7 cellular contexts compared by ENCODE assay signal in genomic region chr6:149264629-149265028, GRCh38. TPM values are rescaled to one million over a fixed set of nuclear protein-coding genes. Genes with fewer than 3 reads are reported as not detected.
DNase-seq lines count a peak whose midpoint lies in the region; ATAC-seq and TF ChIP-seq lines count a peak whose summit lies in the region.

No MANE protein-coding gene starts in this region.

- H3K4me1 ChIP-seq in Peyer's patch = peaks cover 0 to 5% (median 0%) of the 10 kb centered on the region in 4 donors

- peaks cover 2% of the 10 kb centered on the region for H3K36me3 Mint-ChIP-seq in activated T-helper 1 cell treated with anti-CD3 and anti-CD28 coated beads, Interleukin-12 subunit alpha, Interleukin-12 subunit beta, Interleukin-2, Interleukin-4 antibody, amounts not matched to agents 30 ng/mL and 10 ng/mL and 1 ng/mL, durations not matched to agents 14 hours and 24 hours and 36 hours (ENCODE audit: low read depth)
- no peaks in the 10 kb centered on the region for H3K36me3 Mint-ChIP-seq in naive thymus-derived CD8-positive, alpha-beta T cell

- H3K9me3 ChIP-seq in Peyer's patch = no peaks in the 10 kb centered on the region

- no peaks in the 10 kb centered on the region for H3K27me3 ChIP-seq in Peyer's patch

- no peaks in the 10 kb centered on the region for H3K27me3 Mint-ChIP-seq in activated T-helper 1 cell treated with anti-CD3 and anti-CD28 coated beads, Interleukin-12 subunit alpha, Interleukin-12 subunit beta, Interleukin-2, Interleukin-4 antibody, amounts not matched to agents 30 ng/mL and 10 ng/mL and 1 ng/mL, durations not matched to agents 14 hours and 24 hours and 36 hours (ENCODE audit: insufficient read depth)
- H3K27me3 Mint-ChIP-seq in naive thymus-derived CD8-positive, alpha-beta T cell = no peaks in the 10 kb centered on the region

- no peak for TF ChIP-seq POLR2A in Peyer's patch (IDR thresholded peaks at IDR 0.05)

- DNase-seq in HEK293T (ENCODE audit: extremely low spot score) (no peak), Peyer's patch (peak in 2 of 3 donors; percentile 42 to 58), NCI-H187 (lab: John Stamatoyannopoulos, UW) (no peak), dermis blood vessel endothelial cell (no peak), NCI-H82 (lab: John Stamatoyannopoulos, UW) (no peak)
- peak; percentile 36 for DNase-seq in activated T-helper 1 cell treated with anti-CD3 and anti-CD28 coated beads, Interleukin-12 subunit alpha, Interleukin-12 subunit beta, Interleukin-2, Interleukin-4 antibody, amounts not matched to agents 30 ng/mL and 10 ng/mL and 1 ng/mL, durations not matched to agents 14 hours and 24 hours and 36 hours (ENCODE audit: low spot score)
- peak in 9 of 10 donors; percentile 13 to 78 (median 49) for DNase-seq in naive thymus-derived CD8-positive, alpha-beta T cell

- H3K27ac Mint-ChIP-seq in activated T-helper 1 cell treated with anti-CD3 and anti-CD28 coated beads, Interleukin-12 subunit alpha, Interleukin-12 subunit beta, Interleukin-2, Interleukin-4 antibody, amounts not matched to agents 30 ng/mL and 10 ng/mL and 1 ng/mL, durations not matched to agents 14 hours and 24 hours and 36 hours = peak overlapping the region; percentile 77
- H3K27ac Mint-ChIP-seq in naive thymus-derived CD8-positive, alpha-beta T cell = peak overlapping the region in 9 of 10 donors; percentile 38 to 91 (median 76)

- POLR2A ChIA-PET in HEK293T (lab: Yijun Ruan, JAX) = no interaction called here
- POLR2A ChIA-PET in naive thymus-derived CD8-positive, alpha-beta T cell (lab: Charles Lee) = no interaction called here

- CTCF ChIA-PET in HEK293T (lab: Yijun Ruan, JAX) = no interaction called here

- ATAC-seq in naive thymus-derived CD8-positive, alpha-beta T cell = peak; percentile 84 to 95

- intact Hi-C loops in activated T-helper 1 cell treated with anti-CD3 and anti-CD28 coated beads, Interleukin-12 subunit alpha, Interleukin-12 subunit beta, Interleukin-2, Interleukin-4 antibody, amounts not matched to agents 30 ng/mL and 10 ng/mL and 1 ng/mL, durations not matched to agents 14 hours and 24 hours and 36 hours (cut with micrococcal nuclease) = loop anchor here (2.0 kb wide), 1 partner anchor 14 kb away; no protein-coding TSS in a partner anchor

- H3K27ac ChIP-seq in Peyer's patch = no peak overlapping the region

- no peak for TF ChIP-seq CTCF in Peyer's patch (IDR thresholded peaks at IDR 0.05)

- no peaks in the 10 kb centered on the region for H3K9me3 Mint-ChIP-seq in activated T-helper 1 cell treated with anti-CD3 and anti-CD28 coated beads, Interleukin-12 subunit alpha, Interleukin-12 subunit beta, Interleukin-2, Interleukin-4 antibody, amounts not matched to agents 30 ng/mL and 10 ng/mL and 1 ng/mL, durations not matched to agents 14 hours and 24 hours and 36 hours
- no peaks in the 10 kb centered on the region for H3K9me3 Mint-ChIP-seq in naive thymus-derived CD8-positive, alpha-beta T cell

- H3K4me3 ChIP-seq in Peyer's patch = no peak overlapping the region

- H3K4me3 Mint-ChIP-seq in activated T-helper 1 cell treated with anti-CD3 and anti-CD28 coated beads, Interleukin-12 subunit alpha, Interleukin-12 subunit beta, Interleukin-2, Interleukin-4 antibody, amounts not matched to agents 30 ng/mL and 10 ng/mL and 1 ng/mL, durations not matched to agents 14 hours and 24 hours and 36 hours = peak overlapping the region; percentile 49
- peak overlapping the region in 9 of 10 donors; percentile 60 to 81 (median 68) for H3K4me3 Mint-ChIP-seq in naive thymus-derived CD8-positive, alpha-beta T cell

- no peaks in the 10 kb centered on the region for H3K36me3 ChIP-seq in Peyer's patch

- peaks cover 64% of the 10 kb centered on the region for H3K4me1 Mint-ChIP-seq in activated T-helper 1 cell treated with anti-CD3 and anti-CD28 coated beads, Interleukin-12 subunit alpha, Interleukin-12 subunit beta, Interleukin-2, Interleukin-4 antibody, amounts not matched to agents 30 ng/mL and 10 ng/mL and 1 ng/mL, durations not matched to agents 14 hours and 24 hours and 36 hours (ENCODE audit: low read depth)
- peaks cover 22 to 60% (median 49%) of the 10 kb centered on the region in 4 donors for H3K4me1 Mint-ChIP-seq in naive thymus-derived CD8-positive, alpha-beta T cell

TF ChIP-seq in HEK293T, 16 proteins besides CTCF, POLR2A, EP300 and RAD21:
- no peak for TF ChIP-seq SP1 (IDR thresholded peaks at IDR 0.05)
- 0 out of 2 replicates have a peak, but pooled peaks have one; percentile 22 for TF ChIP-seq LEF1 (IDR thresholded peaks at IDR 0.05; ENCODE audit: borderline replicate concordance)
- TF ChIP-seq NFRKB (IDR thresholded peaks at IDR 0.05) = no peak

RNA-seq across cellular contexts. Expression of gene TAB2, which starts 52.9 kb away (rescaled TPM):
- total RNA-seq in Peyer's patch (10 to 100 TPM; 48.2 to 84.6 (median 52.8) TPM), dermis blood vessel endothelial cell (15.0 and 33.6 TPM in 2 replicates)
- 154 and 157 TPM in 2 replicates for total RNA-seq in activated T-helper 1 cell treated with anti-CD3 and anti-CD28 coated beads, Interleukin-12 subunit alpha, Interleukin-12 subunit beta, Interleukin-2, Interleukin-4 antibody, amounts not matched to agents 30 ng/mL and 10 ng/mL and 1 ng/mL, durations not matched to agents 14 hours and 24 hours and 36 hours
- 100 to 1,000 TPM; 114 to 117 TPM for total RNA-seq in naive thymus-derived CD8-positive, alpha-beta T cell
- 10 to 100 TPM in 2 of 3 donors, 1 to 10 TPM in 1; 9.5 to 14.1 (median 12.9) TPM for polyA plus RNA-seq in naive thymus-derived CD8-positive, alpha-beta T cell

Comparison
In these comparisons a context has a peak if more than half of its experiments do, and no peak if none do; other contexts are left out.
1. DNase-seq: peak in Peyer's patch (2 of 3), activated T-helper 1 cell treated with anti-CD3 and anti-CD28 coated beads, Interleukin-12 subunit alpha, Interleukin-12 subunit beta, Interleukin-2, Interleukin-4 antibody, amounts not matched to agents 30 ng/mL and 10 ng/mL and 1 ng/mL, durations not matched to agents 14 hours and 24 hours and 36 hours (single experiment) and naive thymus-derived CD8-positive, alpha-beta T cell (9 of 10); none in HEK293T (single experiment), NCI-H187 (0 of 2), dermis blood vessel endothelial cell (single experiment) and NCI-H82 (single experiment).